ENCODE assay signal across 27 cellular contexts in genomic region chr13:112204376-112204775, GRCh38.
DNase-seq lines count a peak whose midpoint lies in the region; ATAC-seq and TF ChIP-seq lines count a peak whose summit lies in the region.
"Had no signal": no experiment of that assay in that cellular context is flagged by ENCODE, and none has a peak within 500 bp of the region (broad histone marks: within the 10 kb centered on the region; RNA-seq: fewer than 3 reads in every experiment).

No MANE protein-coding gene starts in this region.

- H3K9me3 ChIP-seq in iPS-18a (ENCODE audit: control insufficient read depth, low read depth, low read length), result no peaks in the 10 kb centered on the region
- no peaks in the 10 kb centered on the region for H3K9me3 ChIP-seq in effector memory CD4-positive, alpha-beta T cell (ENCODE audit: control insufficient read depth, low read length)
- H3K9me3 ChIP-seq: neutrophil, prostate gland, sigmoid colon had no signal

- H3K36me3 Mint-ChIP-seq in WTC11, result no peaks in the 10 kb centered on the region
- H3K36me3 Mint-ChIP-seq: activated naive CD8-positive, alpha-beta T cell; CD4-positive, CD25-positive, alpha-beta regulatory T cell; stimulated activated naive B cell treated with anti-CD40 and anti-IgM and Interleukin-4, amounts not matched to agents 10 μg/mL and 1 μg/mL and 100 μg/mL, for 72 hours had no signal

- DNase-seq in NCI-H2107 treated with DMSO at 0.1 percent for 48 hours (lab: John Stamatoyannopoulos, UW; ENCODE audit: unreplicated experiment) (peak; percentile 17), NCI-H2107 (lab: John Stamatoyannopoulos, UW) (no peak), WTC11 (ENCODE audit: low spot score) (no peak), retina (peak; percentile 55), NCI-H1048 (lab: John Stamatoyannopoulos, UW) (no peak), activated gamma-delta T cell (lab: John Stamatoyannopoulos, UW) (no peak)
- DNase-seq in effector memory CD4-positive, alpha-beta T cell, result no peak
- DNase-seq: activated CD8-positive, alpha-beta T cell treated with anti-CD3 and anti-CD28 coated beads, Interleukin-2, amount 10 ng/mL, durations not matched to agents 7 days and 5 days; anterior cingulate cortex; CD4-positive, CD25-positive, alpha-beta regulatory T cell; central memory CD4-positive, alpha-beta T cell; mammary epithelial cell; NCI-H1417 treated with DMSO at 0.1 percent for 48 hours; NCI-H510A treated with DMSO at 0.1 percent for 48 hours; sigmoid colon; stimulated activated CD4-positive, alpha-beta T cell treated with anti-CD3 and anti-CD28 coated beads, Interleukin-4, amount 100 ng/mL, for 4 hours; stimulated activated naive B cell treated with anti-CD40 and anti-IgM and Interleukin-4, amounts not matched to agents 10 μg/mL and 1 μg/mL and 100 μg/mL, for 72 hours had no signal

- ATAC-seq in WTC11, result peak; percentile 14; the same call in 1 of the 2 replicates
- ATAC-seq: activated CD8-positive, alpha-beta T cell treated with anti-CD3 and anti-CD28 coated beads, Interleukin-2, amount 10 ng/mL, durations not matched to agents 7 days and 5 days; K562; stimulated activated naive B cell treated with anti-CD40 and anti-IgM and Interleukin-4, amounts not matched to agents 10 μg/mL and 1 μg/mL and 100 μg/mL, for 72 hours had no signal

- peak overlapping the region; percentile 61 for H3K4me3 Mint-ChIP-seq in WTC11
- H3K4me3 Mint-ChIP-seq: activated naive CD8-positive, alpha-beta T cell; CD4-positive, CD25-positive, alpha-beta regulatory T cell; dendritic cell treated with granulocyte-macrophage colony-stimulating factor and Interleukin-4, amounts not matched to agents 40 ng/mL and 50 ng/mL, for 4 days; stimulated activated naive B cell treated with anti-CD40 and anti-IgM and Interleukin-4, amounts not matched to agents 10 μg/mL and 1 μg/mL and 100 μg/mL, for 72 hours; T-helper 1 cell treated with Interleukin-12 subunit alpha and Interleukin-12 subunit beta and Interleukin-4 antibody, amounts not matched to agents 30 μg/mL and 1 μg/mL, for 36 hours had no signal

- no peaks in the 10 kb centered on the region for H3K36me3 ChIP-seq in iPS-18a (ENCODE audit: control insufficient read depth, low read depth, low read length)
- no peaks in the 10 kb centered on the region for H3K36me3 ChIP-seq in effector memory CD4-positive, alpha-beta T cell (ENCODE audit: control insufficient read depth, insufficient read depth, low read length)
- H3K36me3 ChIP-seq: neutrophil, prostate gland, sigmoid colon had no signal

- H3K9ac ChIP-seq in iPS-18a (ENCODE audit: low read length), result no peak overlapping the region

- peaks cover 80% of the 10 kb centered on the region for H3K27me3 ChIP-seq in iPS-18a (ENCODE audit: control insufficient read depth, insufficient read depth, low read length)
- peaks cover 6% of the 10 kb centered on the region for H3K27me3 ChIP-seq in effector memory CD4-positive, alpha-beta T cell (replicated peaks; ENCODE audit: control insufficient read depth, insufficient read depth, low read length, poor library complexity, severe bottlenecking)

- H3K27ac Mint-ChIP-seq in WTC11, result no peak overlapping the region
- H3K27ac Mint-ChIP-seq: activated CD8-positive, alpha-beta T cell treated with anti-CD3 and anti-CD28 coated beads, Interleukin-2, amount 10 ng/mL, durations not matched to agents 7 days and 5 days; activated naive CD8-positive, alpha-beta T cell; activated T-helper 2 cell treated with anti-CD3 and anti-CD28 coated beads, Interferon-gamma antibody, Interleukin-2, Interleukin-4, amounts not matched to agents 10 μg/mL and 5 μg/mL and 100 μg/mL, durations not matched to agents 14 hours and 24 hours and 36 hours; CD4-positive, CD25-positive, alpha-beta regulatory T cell; dendritic cell treated with granulocyte-macrophage colony-stimulating factor and Interleukin-4, amounts not matched to agents 40 ng/mL and 50 ng/mL, for 4 days; stimulated activated naive B cell treated with anti-CD40 and anti-IgM and Interleukin-4, amounts not matched to agents 10 μg/mL and 1 μg/mL and 100 μg/mL, for 72 hours; T-helper 1 cell treated with Interleukin-12 subunit alpha and Interleukin-12 subunit beta and Interleukin-4 antibody, amounts not matched to agents 30 μg/mL and 1 μg/mL, for 36 hours had no signal

- POLR2A ChIA-PET in WTC11 (lab: Charles Lee), result interaction anchor here (1.2 kb wide), 1 partner anchor 10 kb away, joined by 8 read pairs; no protein-coding TSS in a partner anchor

- CTCF ChIA-PET in WTC11 (lab: Charles Lee), result interaction anchor here (1.2 kb wide), 1 partner anchor 143 kb away, joined by 3 read pairs; no protein-coding TSS in a partner anchor

- TF ChIP-seq CTCF in WTC11 (IDR thresholded peaks at IDR 0.05), result no peak

- peak overlapping the region; percentile 55 for H3K4me3 ChIP-seq in iPS-18a (ENCODE audit: low read length)
- no peak overlapping the region for H3K4me3 ChIP-seq in effector memory CD4-positive, alpha-beta T cell (ENCODE audit: insufficient read depth, low read depth, low read length, poor library complexity, severe bottlenecking)
- H3K4me3 ChIP-seq: K562, prostate gland, sigmoid colon, SK-N-MC had no signal

- H3K27ac ChIP-seq in iPS-18a (ENCODE audit: low read length), result no peak overlapping the region
- H3K27ac ChIP-seq in effector memory CD4-positive, alpha-beta T cell (ENCODE audit: insufficient read depth, low read length, poor library complexity, severe bottlenecking), result no peak overlapping the region
- H3K27ac ChIP-seq: 22Rv1, neutrophil, prostate gland, sigmoid colon, SK-N-MC had no signal

- peaks cover 72% of the 10 kb centered on the region for H3K27me3 Mint-ChIP-seq in WTC11 (ENCODE audit: low read depth)

- no peaks in the 10 kb centered on the region for H3K9me3 Mint-ChIP-seq in WTC11
- H3K9me3 Mint-ChIP-seq: activated T-helper 2 cell treated with anti-CD3 and anti-CD28 coated beads, Interferon-gamma antibody, Interleukin-2, Interleukin-4, amounts not matched to agents 10 μg/mL and 5 μg/mL and 100 μg/mL, durations not matched to agents 14 hours and 24 hours and 36 hours; dendritic cell treated with granulocyte-macrophage colony-stimulating factor and Interleukin-4, amounts not matched to agents 40 ng/mL and 50 ng/mL, for 4 days; stimulated activated naive B cell treated with anti-CD40 and anti-IgM and Interleukin-4, amounts not matched to agents 10 μg/mL and 1 μg/mL and 100 μg/mL, for 72 hours; T-helper 1 cell treated with Interleukin-12 subunit alpha and Interleukin-12 subunit beta and Interleukin-4 antibody, amounts not matched to agents 30 μg/mL and 1 μg/mL, for 36 hours had no signal

- peaks cover 29% of the 10 kb centered on the region for H3K4me1 ChIP-seq in iPS-18a (ENCODE audit: control insufficient read depth, low read depth, low read length)
- H3K4me1 ChIP-seq in effector memory CD4-positive, alpha-beta T cell (ENCODE audit: control insufficient read depth, insufficient read depth, low read length, poor library complexity, severe bottlenecking), result no peaks in the 10 kb centered on the region
- H3K4me1 ChIP-seq: prostate gland had no signal

- H3K4me1 Mint-ChIP-seq in WTC11, result peaks cover 49% of the 10 kb centered on the region

TF ChIP-seq in WTC11, 78 proteins besides CTCF, POLR2A, EP300 and RAD21:
- no peak for TF ChIP-seq SMAD4 (CRISPR knock-in tag; IDR thresholded peaks at IDR 0.05)

Comparison
In these comparisons a context has a peak if more than half of its experiments do, and no peak if none do; other contexts are left out.
1. DNase-seq: peak in NCI-H2107 treated with DMSO at 0.1 percent for 48 hours (single experiment) and retina (single experiment); none in NCI-H2107 (single experiment), WTC11 (single experiment), NCI-H1048 (single experiment), activated gamma-delta T cell (single experiment) and effector memory CD4-positive, alpha-beta T cell (0 of 3).